ENCODE assay signal across 16 cellular contexts in the genomic region with DNA sequence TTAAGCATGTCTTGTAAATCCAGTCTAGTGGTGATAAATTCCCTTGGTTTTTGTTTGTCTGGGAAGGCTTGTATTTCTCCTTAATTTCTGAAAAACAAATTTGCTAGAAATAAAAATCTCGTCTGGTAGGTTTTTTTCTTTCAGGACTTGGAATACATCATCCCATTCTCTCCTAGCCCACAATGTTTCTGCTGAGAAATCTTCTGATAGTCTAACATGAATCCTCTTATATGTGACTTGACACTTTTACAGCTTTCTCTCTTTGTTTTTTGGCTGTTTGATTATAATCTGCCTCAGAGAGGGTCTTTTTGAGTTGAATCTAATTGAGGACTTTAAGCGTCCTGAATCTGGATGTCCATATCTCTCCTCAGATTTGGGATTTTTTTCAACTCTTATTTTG.
"Had no signal": no experiment of that assay in that cellular context is flagged by ENCODE, and none has a peak within 500 bp of the region (broad histone marks: within the 10 kb centered on the region; RNA-seq: fewer than 3 reads in every experiment).

No MANE protein-coding gene starts in this region.

- H2AFZ ChIP-seq: hepatocyte had no signal

- H3K36me3 ChIP-seq: esophagus muscularis mucosa, gastroesophageal sphincter, heart left ventricle, left lung, lower lobe of right lung had no signal

- H3K27ac ChIP-seq: coronary artery, dorsolateral prefrontal cortex, esophagus muscularis mucosa, foreskin keratinocyte, gastroesophageal sphincter, heart left ventricle, hepatocyte, left lung, lower lobe of right lung had no signal

- H3K4me3 ChIP-seq: coronary artery, dorsolateral prefrontal cortex, esophagus muscularis mucosa, gastroesophageal sphincter, heart left ventricle, hepatocyte, left lung, lower lobe of right lung had no signal

- H3K4me2 ChIP-seq: hepatocyte had no signal

- ATAC-seq: foreskin keratinocyte, gastroesophageal sphincter, heart left ventricle, left cardiac atrium, left lung, left ventricle myocardium superior, lower lobe of right lung had no signal

- H3K79me2 ChIP-seq: hepatocyte had no signal

- H3K27me3 ChIP-seq: dorsolateral prefrontal cortex, esophagus muscularis mucosa, foreskin keratinocyte, gastroesophageal sphincter, heart left ventricle, hepatocyte, left lung had no signal

- DNase-seq: dermis blood vessel endothelial cell; dorsolateral prefrontal cortex; effector CD4-positive, alpha-beta T cell; effector memory CD4-positive, alpha-beta T cell; foreskin keratinocyte; heart left ventricle; left cardiac atrium; left lung; left ventricle myocardium superior; lower lobe of right lung; mesendoderm; midbrain had no signal

- H3K4me1 ChIP-seq: left lung had no signal

- H3K9me3 ChIP-seq: lower lobe of right lung had no signal
